ENCODE assay signal across 17 cellular contexts in genomic region chr2:16223071-16223470, GRCh38.
"Had no signal": no experiment of that assay in that cellular context is flagged by ENCODE, and none has a peak within 500 bp of the region (broad histone marks: within the 10 kb centered on the region; RNA-seq: fewer than 3 reads in every experiment).

No MANE protein-coding gene starts in this region.

- H3K4me1 Mint-ChIP-seq: naive B cell; stimulated activated naive B cell treated with anti-CD40 and anti-IgM and Interleukin-4, amounts not matched to agents 10 μg/mL and 1 μg/mL and 100 μg/mL, for 72 hours had no signal

- H3K36me3 Mint-ChIP-seq: activated naive CD8-positive, alpha-beta T cell; naive B cell; stimulated activated naive B cell treated with anti-CD40 and anti-IgM and Interleukin-4, amounts not matched to agents 10 μg/mL and 1 μg/mL and 100 μg/mL, for 72 hours had no signal

- H3K27me3 ChIP-seq: cardiac muscle cell, heart left ventricle had no signal

- H3K27ac ChIP-seq: cardiac muscle cell, dorsolateral prefrontal cortex, heart left ventricle, left ventricle myocardium inferior, thoracic aorta, VCaP had no signal

- DNase-seq: activated CD4-positive, alpha-beta T cell treated with anti-CD3 and anti-CD28 coated beads, Interleukin-2, amount 50 U/mL, for 48 hours; activated T-cell treated with anti-CD3 and anti-CD28 coated beads for 4 hours; dorsolateral prefrontal cortex; erythroblast; foreskin melanocyte; heart left ventricle; kidney glomerular epithelial cell; left ventricle myocardium inferior; mammary epithelial cell; naive B cell; occipital lobe; stimulated activated naive B cell treated with anti-CD40 and anti-IgM and Interleukin-4, amounts not matched to agents 10 μg/mL and 1 μg/mL and 100 μg/mL, for 72 hours; T-helper 2 cell had no signal

- H3K4me3 ChIP-seq: cardiac muscle cell, dorsolateral prefrontal cortex, heart left ventricle, left ventricle myocardium inferior, thoracic aorta had no signal

- H3K27ac Mint-ChIP-seq: activated naive CD8-positive, alpha-beta T cell; stimulated activated naive B cell treated with anti-CD40 and anti-IgM and Interleukin-4, amounts not matched to agents 10 μg/mL and 1 μg/mL and 100 μg/mL, for 72 hours had no signal

- H3K4me1 ChIP-seq: heart left ventricle had no signal

- H3K36me3 ChIP-seq: cardiac muscle cell, heart left ventricle, left ventricle myocardium inferior, thoracic aorta had no signal

- H3K9me3 ChIP-seq: heart left ventricle, left ventricle myocardium inferior, thoracic aorta had no signal

- ATAC-seq: heart left ventricle; stimulated activated naive B cell treated with anti-CD40 and anti-IgM and Interleukin-4, amounts not matched to agents 10 μg/mL and 1 μg/mL and 100 μg/mL, for 72 hours had no signal

- H3K4me3 Mint-ChIP-seq: activated naive CD8-positive, alpha-beta T cell; naive B cell; stimulated activated naive B cell treated with anti-CD40 and anti-IgM and Interleukin-4, amounts not matched to agents 10 μg/mL and 1 μg/mL and 100 μg/mL, for 72 hours had no signal

- H3K27me3 Mint-ChIP-seq: naive B cell had no signal
